ENCODE assay signal across 3 cellular contexts in genomic region chr6:5120543-5120942, GRCh38. TPM values are rescaled to one million over a fixed set of nuclear protein-coding genes. Genes with fewer than 3 reads are reported as not detected.
"Had no signal": no experiment of that assay in that cellular context is flagged by ENCODE, and none has a peak within 500 bp of the region (broad histone marks: within the 10 kb centered on the region; RNA-seq: fewer than 3 reads in every experiment).

No MANE protein-coding gene starts in this region.

RNA-seq across cellular contexts. Expression of gene PPP1R3G, which starts 35.4 kb away (rescaled TPM):
- polyA plus RNA-seq: naive thymus-derived CD4-positive, alpha-beta T cell; naive thymus-derived CD8-positive, alpha-beta T cell; neural cell had no signal
